ENCODE assay signal across 1 cellular context in the genomic region with DNA sequence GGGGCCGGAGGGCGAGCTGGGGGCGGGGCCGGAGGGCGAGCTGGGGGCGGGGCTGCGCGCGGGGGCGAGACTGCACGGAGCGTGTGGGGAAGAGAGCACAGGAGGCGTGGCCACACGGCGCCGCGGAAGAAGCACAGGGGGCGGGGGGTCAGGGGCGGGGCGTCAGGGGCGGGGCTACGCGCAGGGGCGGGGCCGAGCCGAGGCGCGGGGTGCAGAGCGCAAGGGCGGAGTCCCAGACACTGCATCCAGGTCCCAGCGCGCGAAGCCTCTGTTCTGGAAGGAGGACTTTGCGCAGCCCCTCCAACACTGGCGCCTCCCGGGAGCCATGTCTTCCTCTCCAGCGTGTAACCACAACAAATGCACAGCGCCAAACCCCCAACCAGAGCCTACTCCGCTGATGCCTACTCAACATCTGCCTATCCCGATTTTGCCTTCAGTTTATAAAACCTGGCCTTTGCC.
TF ChIP-seq lines count a peak whose summit lies in the region.

No MANE protein-coding gene starts in this region.

TF ChIP-seq in HepG2, 621 proteins besides CTCF, POLR2A, EP300 and RAD21 (continued from another document and continues in another):
- TF ChIP-seq, protein P1, sequence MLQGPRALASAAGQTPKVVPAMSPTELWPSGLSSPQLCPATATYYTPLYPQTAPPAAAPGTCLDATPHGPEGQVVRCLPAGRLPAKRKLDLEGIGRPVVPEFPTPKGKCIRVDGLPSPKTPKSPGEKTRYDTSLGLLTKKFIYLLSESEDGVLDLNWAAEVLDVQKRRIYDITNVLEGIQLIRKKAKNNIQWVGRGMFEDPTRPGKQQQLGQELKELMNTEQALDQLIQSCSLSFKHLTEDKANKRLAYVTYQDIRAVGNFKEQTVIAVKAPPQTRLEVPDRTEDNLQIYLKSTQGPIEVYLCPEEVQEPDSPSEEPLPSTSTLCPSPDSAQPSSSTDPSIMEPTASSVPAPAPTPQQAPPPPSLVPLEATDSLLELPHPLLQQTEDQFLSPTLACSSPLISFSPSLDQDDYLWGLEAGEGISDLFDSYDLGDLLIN (CRISPR knock-in tag; IDR thresholded peaks at IDR 0.05; ENCODE audit: borderline replicate concordance), result no peak
- TF ChIP-seq SUZ12 (IDR thresholded peaks at IDR 0.05; ENCODE audit: low read depth, low read length), result no peak
- TF ChIP-seq, protein P2, sequence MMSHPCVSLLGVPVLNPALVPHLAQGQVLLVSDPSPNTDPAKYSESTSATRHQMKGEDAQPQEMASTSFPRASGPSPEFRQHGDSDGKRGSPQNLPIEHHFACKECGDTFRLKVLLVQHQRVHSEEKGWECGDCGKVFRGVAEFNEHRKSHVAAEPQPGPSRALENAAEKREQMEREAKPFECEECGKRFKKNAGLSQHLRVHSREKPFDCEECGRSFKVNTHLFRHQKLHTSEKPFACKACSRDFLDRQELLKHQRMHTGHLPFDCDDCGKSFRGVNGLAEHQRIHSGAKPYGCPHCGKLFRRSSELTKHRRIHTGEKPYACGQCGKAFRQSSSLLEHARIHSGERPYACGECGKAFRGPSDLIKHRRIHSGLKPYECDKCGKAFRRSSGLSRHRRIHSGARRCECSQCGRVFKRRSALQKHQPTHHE (CRISPR knock-in tag; IDR thresholded peaks at IDR 0.05; ENCODE audit: borderline replicate concordance), result no peak
- TF ChIP-seq SIN3B (IDR thresholded peaks at IDR 0.05; ENCODE audit: low read length), result no peak
- TF ChIP-seq, protein P3, sequence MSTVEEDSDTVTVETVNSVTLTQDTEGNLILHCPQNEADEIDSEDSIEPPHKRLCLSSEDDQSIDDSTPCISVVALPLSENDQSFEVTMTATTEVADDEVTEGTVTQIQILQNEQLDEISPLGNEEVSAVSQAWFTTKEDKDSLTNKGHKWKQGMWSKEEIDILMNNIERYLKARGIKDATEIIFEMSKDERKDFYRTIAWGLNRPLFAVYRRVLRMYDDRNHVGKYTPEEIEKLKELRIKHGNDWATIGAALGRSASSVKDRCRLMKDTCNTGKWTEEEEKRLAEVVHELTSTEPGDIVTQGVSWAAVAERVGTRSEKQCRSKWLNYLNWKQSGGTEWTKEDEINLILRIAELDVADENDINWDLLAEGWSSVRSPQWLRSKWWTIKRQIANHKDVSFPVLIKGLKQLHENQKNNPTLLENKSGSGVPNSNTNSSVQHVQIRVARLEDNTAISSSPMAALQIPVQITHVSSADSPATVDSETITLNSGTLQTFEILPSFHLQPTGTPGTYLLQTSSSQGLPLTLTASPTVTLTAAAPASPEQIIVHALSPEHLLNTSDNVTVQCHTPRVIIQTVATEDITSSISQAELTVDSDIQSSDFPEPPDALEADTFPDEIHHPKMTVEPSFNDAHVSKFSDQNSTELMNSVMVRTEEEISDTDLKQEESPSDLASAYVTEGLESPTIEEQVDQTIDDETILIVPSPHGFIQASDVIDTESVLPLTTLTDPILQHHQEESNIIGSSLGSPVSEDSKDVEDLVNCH (CRISPR knock-in tag; IDR thresholded peaks at IDR 0.05), result no peak
- TF ChIP-seq ZNF484 (CRISPR knock-in tag; IDR thresholded peaks at IDR 0.05; ENCODE audit: borderline replicate concordance, low read depth), result no peak
- peak; percentile 71 for TF ChIP-seq TAF1 (CRISPR knock-in tag; IDR thresholded peaks at IDR 0.05)
- TF ChIP-seq U2AF1 (optimal IDR thresholded peaks at IDR 0.05; ENCODE audit: low read depth, low read length), result no peak
- no peak for TF ChIP-seq ZBTB3 (CRISPR knock-in tag; IDR thresholded peaks at IDR 0.05; ENCODE audit: borderline replicate concordance, low read depth)
- TF ChIP-seq, protein P4, sequence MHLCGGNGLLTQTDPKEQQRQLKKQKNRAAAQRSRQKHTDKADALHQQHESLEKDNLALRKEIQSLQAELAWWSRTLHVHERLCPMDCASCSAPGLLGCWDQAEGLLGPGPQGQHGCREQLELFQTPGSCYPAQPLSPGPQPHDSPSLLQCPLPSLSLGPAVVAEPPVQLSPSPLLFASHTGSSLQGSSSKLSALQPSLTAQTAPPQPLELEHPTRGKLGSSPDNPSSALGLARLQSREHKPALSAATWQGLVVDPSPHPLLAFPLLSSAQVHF (CRISPR knock-in tag; IDR thresholded peaks at IDR 0.05), result no peak
- TF ChIP-seq ETV5 (CRISPR knock-in tag; IDR thresholded peaks at IDR 0.05; ENCODE audit: borderline replicate concordance), result peak; percentile 39; the same call in 1 of the 2 replicates
- no peak for TF ChIP-seq ZNF501 (CRISPR knock-in tag; IDR thresholded peaks at IDR 0.05)
- TF ChIP-seq, protein P5, sequence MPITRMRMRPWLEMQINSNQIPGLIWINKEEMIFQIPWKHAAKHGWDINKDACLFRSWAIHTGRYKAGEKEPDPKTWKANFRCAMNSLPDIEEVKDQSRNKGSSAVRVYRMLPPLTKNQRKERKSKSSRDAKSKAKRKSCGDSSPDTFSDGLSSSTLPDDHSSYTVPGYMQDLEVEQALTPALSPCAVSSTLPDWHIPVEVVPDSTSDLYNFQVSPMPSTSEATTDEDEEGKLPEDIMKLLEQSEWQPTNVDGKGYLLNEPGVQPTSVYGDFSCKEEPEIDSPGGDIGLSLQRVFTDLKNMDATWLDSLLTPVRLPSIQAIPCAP (CRISPR knock-in tag; IDR thresholded peaks at IDR 0.05; ENCODE audit: low read depth), result no peak
- no peak for TF ChIP-seq ZNF747 (CRISPR knock-in tag; IDR thresholded peaks at IDR 0.05; ENCODE audit: borderline replicate concordance)
- no peak for TF ChIP-seq DNMT3B (CRISPR knock-in tag; conservative IDR thresholded peaks at IDR 0.05)
- no peak for TF ChIP-seq DR1 (CRISPR knock-in tag; IDR thresholded peaks at IDR 0.05)
- TF ChIP-seq POLR2G (IDR thresholded peaks at IDR 0.05; ENCODE audit: low read depth, low read length), result peak; percentile 60
- TF ChIP-seq ATF1 (CRISPR knock-in tag; IDR thresholded peaks at IDR 0.05), result no peak
- TF ChIP-seq, protein P6, sequence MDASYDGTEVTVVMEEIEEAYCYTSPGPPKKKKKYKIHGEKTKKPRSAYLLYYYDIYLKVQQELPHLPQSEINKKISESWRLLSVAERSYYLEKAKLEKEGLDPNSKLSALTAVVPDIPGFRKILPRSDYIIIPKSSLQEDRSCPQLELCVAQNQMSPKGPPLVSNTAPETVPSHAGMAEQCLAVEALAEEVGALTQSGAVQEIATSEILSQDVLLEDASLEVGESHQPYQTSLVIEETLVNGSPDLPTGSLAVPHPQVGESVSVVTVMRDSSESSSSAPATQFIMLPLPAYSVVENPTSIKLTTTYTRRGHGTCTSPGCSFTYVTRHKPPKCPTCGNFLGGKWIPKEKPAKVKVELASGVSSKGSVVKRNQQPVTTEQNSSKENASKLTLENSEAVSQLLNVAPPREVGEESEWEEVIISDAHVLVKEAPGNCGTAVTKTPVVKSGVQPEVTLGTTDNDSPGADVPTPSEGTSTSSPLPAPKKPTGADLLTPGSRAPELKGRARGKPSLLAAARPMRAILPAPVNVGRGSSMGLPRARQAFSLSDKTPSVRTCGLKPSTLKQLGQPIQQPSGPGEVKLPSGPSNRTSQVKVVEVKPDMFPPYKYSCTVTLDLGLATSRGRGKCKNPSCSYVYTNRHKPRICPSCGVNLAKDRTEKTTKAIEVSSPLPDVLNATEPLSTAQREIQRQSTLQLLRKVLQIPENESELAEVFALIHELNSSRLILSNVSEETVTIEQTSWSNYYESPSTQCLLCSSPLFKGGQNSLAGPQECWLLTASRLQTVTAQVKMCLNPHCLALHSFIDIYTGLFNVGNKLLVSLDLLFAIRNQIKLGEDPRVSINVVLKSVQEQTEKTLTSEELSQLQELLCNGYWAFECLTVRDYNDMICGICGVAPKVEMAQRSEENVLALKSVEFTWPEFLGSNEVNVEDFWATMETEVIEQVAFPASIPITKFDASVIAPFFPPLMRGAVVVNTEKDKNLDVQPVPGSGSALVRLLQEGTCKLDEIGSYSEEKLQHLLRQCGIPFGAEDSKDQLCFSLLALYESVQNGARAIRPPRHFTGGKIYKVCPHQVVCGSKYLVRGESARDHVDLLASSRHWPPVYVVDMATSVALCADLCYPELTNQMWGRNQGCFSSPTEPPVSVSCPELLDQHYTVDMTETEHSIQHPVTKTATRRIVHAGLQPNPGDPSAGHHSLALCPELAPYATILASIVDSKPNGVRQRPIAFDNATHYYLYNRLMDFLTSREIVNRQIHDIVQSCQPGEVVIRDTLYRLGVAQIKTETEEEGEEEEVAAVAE (CRISPR knock-in tag; IDR thresholded peaks at IDR 0.05; ENCODE audit: borderline replicate concordance), result peak; percentile 48; the same call in 1 of the 2 replicates
- no peak for TF ChIP-seq ZNF235 (CRISPR knock-in tag; IDR thresholded peaks at IDR 0.05; ENCODE audit: borderline replicate concordance)
- TF ChIP-seq, protein P7, sequence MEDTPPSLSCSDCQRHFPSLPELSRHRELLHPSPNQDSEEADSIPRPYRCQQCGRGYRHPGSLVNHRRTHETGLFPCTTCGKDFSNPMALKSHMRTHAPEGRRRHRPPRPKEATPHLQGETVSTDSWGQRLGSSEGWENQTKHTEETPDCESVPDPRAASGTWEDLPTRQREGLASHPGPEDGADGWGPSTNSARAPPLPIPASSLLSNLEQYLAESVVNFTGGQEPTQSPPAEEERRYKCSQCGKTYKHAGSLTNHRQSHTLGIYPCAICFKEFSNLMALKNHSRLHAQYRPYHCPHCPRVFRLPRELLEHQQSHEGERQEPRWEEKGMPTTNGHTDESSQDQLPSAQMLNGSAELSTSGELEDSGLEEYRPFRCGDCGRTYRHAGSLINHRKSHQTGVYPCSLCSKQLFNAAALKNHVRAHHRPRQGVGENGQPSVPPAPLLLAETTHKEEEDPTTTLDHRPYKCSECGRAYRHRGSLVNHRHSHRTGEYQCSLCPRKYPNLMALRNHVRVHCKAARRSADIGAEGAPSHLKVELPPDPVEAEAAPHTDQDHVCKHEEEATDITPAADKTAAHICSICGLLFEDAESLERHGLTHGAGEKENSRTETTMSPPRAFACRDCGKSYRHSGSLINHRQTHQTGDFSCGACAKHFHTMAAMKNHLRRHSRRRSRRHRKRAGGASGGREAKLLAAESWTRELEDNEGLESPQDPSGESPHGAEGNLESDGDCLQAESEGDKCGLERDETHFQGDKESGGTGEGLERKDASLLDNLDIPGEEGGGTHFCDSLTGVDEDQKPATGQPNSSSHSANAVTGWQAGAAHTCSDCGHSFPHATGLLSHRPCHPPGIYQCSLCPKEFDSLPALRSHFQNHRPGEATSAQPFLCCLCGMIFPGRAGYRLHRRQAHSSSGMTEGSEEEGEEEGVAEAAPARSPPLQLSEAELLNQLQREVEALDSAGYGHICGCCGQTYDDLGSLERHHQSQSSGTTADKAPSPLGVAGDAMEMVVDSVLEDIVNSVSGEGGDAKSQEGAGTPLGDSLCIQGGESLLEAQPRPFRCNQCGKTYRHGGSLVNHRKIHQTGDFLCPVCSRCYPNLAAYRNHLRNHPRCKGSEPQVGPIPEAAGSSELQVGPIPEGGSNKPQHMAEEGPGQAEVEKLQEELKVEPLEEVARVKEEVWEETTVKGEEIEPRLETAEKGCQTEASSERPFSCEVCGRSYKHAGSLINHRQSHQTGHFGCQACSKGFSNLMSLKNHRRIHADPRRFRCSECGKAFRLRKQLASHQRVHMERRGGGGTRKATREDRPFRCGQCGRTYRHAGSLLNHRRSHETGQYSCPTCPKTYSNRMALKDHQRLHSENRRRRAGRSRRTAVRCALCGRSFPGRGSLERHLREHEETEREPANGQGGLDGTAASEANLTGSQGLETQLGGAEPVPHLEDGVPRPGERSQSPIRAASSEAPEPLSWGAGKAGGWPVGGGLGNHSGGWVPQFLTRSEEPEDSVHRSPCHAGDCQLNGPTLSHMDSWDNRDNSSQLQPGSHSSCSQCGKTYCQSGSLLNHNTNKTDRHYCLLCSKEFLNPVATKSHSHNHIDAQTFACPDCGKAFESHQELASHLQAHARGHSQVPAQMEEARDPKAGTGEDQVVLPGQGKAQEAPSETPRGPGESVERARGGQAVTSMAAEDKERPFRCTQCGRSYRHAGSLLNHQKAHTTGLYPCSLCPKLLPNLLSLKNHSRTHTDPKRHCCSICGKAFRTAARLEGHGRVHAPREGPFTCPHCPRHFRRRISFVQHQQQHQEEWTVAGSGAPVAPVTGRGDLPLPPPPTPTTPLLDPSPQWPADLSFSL (CRISPR knock-in tag; IDR thresholded peaks at IDR 0.05), result no peak
- TF ChIP-seq MIER3 (CRISPR knock-in tag; IDR thresholded peaks at IDR 0.05; ENCODE audit: borderline replicate concordance), result peak; percentile 27; the same call in 1 of the 2 replicates
- TF ChIP-seq YEATS4 (CRISPR knock-in tag; IDR thresholded peaks at IDR 0.05; ENCODE audit: borderline replicate concordance), result peak; percentile 52; the same call in 1 of the 2 replicates
- TF ChIP-seq MLLT10 (CRISPR knock-in tag; IDR thresholded peaks at IDR 0.05), result no peak
- no peak for TF ChIP-seq ZNF776 (CRISPR knock-in tag; IDR thresholded peaks at IDR 0.05)
- no peak for TF ChIP-seq RELA (CRISPR knock-in tag; IDR thresholded peaks at IDR 0.05)
- TF ChIP-seq KDM2A (CRISPR knock-in tag; IDR thresholded peaks at IDR 0.05; ENCODE audit: borderline replicate concordance, low read depth), result peak; percentile 49; the same call in 1 of the 2 replicates
- TF ChIP-seq ERF (CRISPR knock-in tag; IDR thresholded peaks at IDR 0.05), result peak; percentile 51
- TF ChIP-seq ZNF543 (CRISPR knock-in tag; IDR thresholded peaks at IDR 0.05), result no peak
- no peak for TF ChIP-seq SP1 (IDR thresholded peaks at IDR 0.05)
- TF ChIP-seq SP1 (CRISPR knock-in tag; IDR thresholded peaks at IDR 0.05), result 0 out of 2 replicates have a peak, but pooled peaks have one; percentile 23
- TF ChIP-seq AGO1 (IDR thresholded peaks at IDR 0.05; ENCODE audit: low read depth, low read length, poor library complexity, severe bottlenecking), result no peak
- no peak for TF ChIP-seq SMARCC2 (IDR thresholded peaks at IDR 0.05)
- TF ChIP-seq ZFY (CRISPR knock-in tag; IDR thresholded peaks at IDR 0.05), result no peak
- TF ChIP-seq ZNF343 (CRISPR knock-in tag; IDR thresholded peaks at IDR 0.05), result 0 out of 2 replicates have a peak, but pooled peaks have one; percentile 62
- TF ChIP-seq TARDBP (CRISPR knock-in tag; IDR thresholded peaks at IDR 0.05), result no peak
- TF ChIP-seq NFIC (IDR thresholded peaks at IDR 0.05; ENCODE audit: low read length), result no peak
- TF ChIP-seq ZNF30 (CRISPR knock-in tag; IDR thresholded peaks at IDR 0.05), result no peak
- no peak for TF ChIP-seq CREM (IDR thresholded peaks at IDR 0.05)
- TF ChIP-seq CREM (CRISPR knock-in tag; IDR thresholded peaks at IDR 0.05), result no peak
- TF ChIP-seq, protein P8, sequence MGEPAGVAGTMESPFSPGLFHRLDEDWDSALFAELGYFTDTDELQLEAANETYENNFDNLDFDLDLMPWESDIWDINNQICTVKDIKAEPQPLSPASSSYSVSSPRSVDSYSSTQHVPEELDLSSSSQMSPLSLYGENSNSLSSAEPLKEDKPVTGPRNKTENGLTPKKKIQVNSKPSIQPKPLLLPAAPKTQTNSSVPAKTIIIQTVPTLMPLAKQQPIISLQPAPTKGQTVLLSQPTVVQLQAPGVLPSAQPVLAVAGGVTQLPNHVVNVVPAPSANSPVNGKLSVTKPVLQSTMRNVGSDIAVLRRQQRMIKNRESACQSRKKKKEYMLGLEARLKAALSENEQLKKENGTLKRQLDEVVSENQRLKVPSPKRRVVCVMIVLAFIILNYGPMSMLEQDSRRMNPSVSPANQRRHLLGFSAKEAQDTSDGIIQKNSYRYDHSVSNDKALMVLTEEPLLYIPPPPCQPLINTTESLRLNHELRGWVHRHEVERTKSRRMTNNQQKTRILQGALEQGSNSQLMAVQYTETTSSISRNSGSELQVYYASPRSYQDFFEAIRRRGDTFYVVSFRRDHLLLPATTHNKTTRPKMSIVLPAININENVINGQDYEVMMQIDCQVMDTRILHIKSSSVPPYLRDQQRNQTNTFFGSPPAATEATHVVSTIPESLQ (CRISPR knock-in tag; conservative IDR thresholded peaks at IDR 0.05), result no peak
- TF ChIP-seq ZNF180 (CRISPR knock-in tag; IDR thresholded peaks at IDR 0.05; ENCODE audit: borderline replicate concordance, low read depth), result no peak
- TF ChIP-seq ZNF160 (CRISPR knock-in tag; IDR thresholded peaks at IDR 0.05), result no peak
